In the genomic region with DNA sequence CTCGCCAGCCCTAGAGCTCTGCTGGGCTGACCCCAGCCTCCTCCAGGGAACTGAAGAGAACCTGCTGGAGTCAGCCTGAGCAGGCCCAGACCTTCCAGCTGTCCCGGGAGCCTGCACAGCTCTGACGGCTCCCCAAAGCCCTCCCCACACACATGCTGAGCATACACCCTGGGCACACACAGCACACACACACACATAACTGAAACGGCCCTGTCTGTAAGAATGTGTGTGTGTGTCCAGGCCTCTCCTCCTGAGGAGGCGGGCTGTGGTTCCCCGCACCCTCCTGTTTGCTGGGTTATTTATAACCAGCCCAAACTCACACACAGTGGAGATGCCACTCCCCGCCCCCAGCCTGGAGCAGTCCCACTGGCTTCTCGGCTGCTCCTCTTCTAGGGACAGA, we compare ENCODE assay signal across 1 cellular context.
TF ChIP-seq lines count a peak whose summit lies in the region.

No MANE protein-coding gene starts in this region.

TF ChIP-seq in HCT116, 20 proteins besides CTCF, POLR2A, EP300 and RAD21 (continued from another document):
- TF ChIP-seq, protein P1, sequence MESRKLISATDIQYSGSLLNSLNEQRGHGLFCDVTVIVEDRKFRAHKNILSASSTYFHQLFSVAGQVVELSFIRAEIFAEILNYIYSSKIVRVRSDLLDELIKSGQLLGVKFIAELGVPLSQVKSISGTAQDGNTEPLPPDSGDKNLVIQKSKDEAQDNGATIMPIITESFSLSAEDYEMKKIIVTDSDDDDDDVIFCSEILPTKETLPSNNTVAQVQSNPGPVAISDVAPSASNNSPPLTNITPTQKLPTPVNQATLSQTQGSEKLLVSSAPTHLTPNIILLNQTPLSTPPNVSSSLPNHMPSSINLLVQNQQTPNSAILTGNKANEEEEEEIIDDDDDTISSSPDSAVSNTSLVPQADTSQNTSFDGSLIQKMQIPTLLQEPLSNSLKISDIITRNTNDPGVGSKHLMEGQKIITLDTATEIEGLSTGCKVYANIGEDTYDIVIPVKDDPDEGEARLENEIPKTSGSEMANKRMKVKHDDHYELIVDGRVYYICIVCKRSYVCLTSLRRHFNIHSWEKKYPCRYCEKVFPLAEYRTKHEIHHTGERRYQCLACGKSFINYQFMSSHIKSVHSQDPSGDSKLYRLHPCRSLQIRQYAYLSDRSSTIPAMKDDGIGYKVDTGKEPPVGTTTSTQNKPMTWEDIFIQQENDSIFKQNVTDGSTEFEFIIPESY (IDR thresholded peaks at IDR 0.05; ENCODE audit: extremely low read depth, insufficient replicate concordance, low read length) = no peak
- TF ChIP-seq, protein P2, sequence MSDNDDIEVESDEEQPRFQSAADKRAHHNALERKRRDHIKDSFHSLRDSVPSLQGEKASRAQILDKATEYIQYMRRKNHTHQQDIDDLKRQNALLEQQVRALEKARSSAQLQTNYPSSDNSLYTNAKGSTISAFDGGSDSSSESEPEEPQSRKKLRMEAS (IDR thresholded peaks at IDR 0.05) = no peak
- TF ChIP-seq FOSL1 (IDR thresholded peaks at IDR 0.05; ENCODE audit: low read depth) = no peak
- TF ChIP-seq SP1 (IDR thresholded peaks at IDR 0.05; ENCODE audit: low read depth) = no peak
- TF ChIP-seq EGR1 (IDR thresholded peaks at IDR 0.05; ENCODE audit: low read depth) = no peak
- TF ChIP-seq SRF (IDR thresholded peaks at IDR 0.05; ENCODE audit: low read depth) = no peak
- no peak for TF ChIP-seq EZH2phosphoT487 (IDR thresholded peaks at IDR 0.05; ENCODE audit: borderline replicate concordance)
- no peak for TF ChIP-seq ZNF274 (IDR thresholded peaks at IDR 0.05; ENCODE audit: low read depth, low read length)
- no peak for TF ChIP-seq ATF3 (IDR thresholded peaks at IDR 0.05)
